8 cellular contexts compared by ENCODE assay signal in genomic region chr2:112583497-112584133, GRCh38. TPM values are rescaled to one million over a fixed set of nuclear protein-coding genes. Genes with fewer than 3 reads are reported as not detected.
DNase-seq lines count a peak whose midpoint lies in the region; ATAC-seq, FAIRE-seq and TF ChIP-seq lines count a peak whose summit lies in the region.

No MANE protein-coding gene starts in this region.

- H3K9ac ChIP-seq in kidney (ENCODE audit: low read length in 2 of 2) (peak overlapping the region; percentile 71 to 89), stomach smooth muscle (ENCODE audit: low read length in 2 of 2) (peak overlapping the region; percentile 78 to 93)

- FAIRE-seq in kidney (lab: Jason Lieb, UNC) = no peak

- H3K36me3 ChIP-seq in kidney (ENCODE audit: control insufficient read depth in 1 of 2, insufficient read depth in 2 of 2, low read length in 2 of 2) (peaks cover 2 to 11% of the 10 kb centered on the region in 2 donors), stomach smooth muscle (ENCODE audit: control insufficient read depth in 2 of 2, insufficient read depth in 2 of 2, low read length in 2 of 2) (peaks cover 10 to 15% of the 10 kb centered on the region in 2 donors)

- H3K9me3 ChIP-seq in kidney (ENCODE audit: control insufficient read depth in 1 of 2, low read length in 2 of 2) = no peaks in the 10 kb centered on the region
- no peaks in the 10 kb centered on the region for H3K9me3 ChIP-seq in stomach smooth muscle (ENCODE audit: control insufficient read depth in 2 of 2, low read length in 2 of 2)

- H3K4me3 ChIP-seq in GM12875 (ENCODE audit: low read depth, low read length) (peak overlapping the region; percentile 58), astrocyte of the spinal cord (ENCODE audit: low read depth, low read length) (peak overlapping the region; percentile 79), kidney (ENCODE audit: low read length in 2 of 2) (peak overlapping the region; percentile 93 to 97), stomach smooth muscle (ENCODE audit: low read length in 2 of 2) (peak overlapping the region; percentile 75 to 98)

- peak; percentile 47 for DNase-seq in NCI-H460 (ENCODE audit: extremely low read depth, low read depth)
- peak; percentile 10 for DNase-seq in astrocyte of the spinal cord (ENCODE audit: low read depth, low spot score)
- DNase-seq in kidney = no peak
- DNase-seq in OCI-M2 (lab: John Stamatoyannopoulos, UW; ENCODE audit: unreplicated experiment) = no peak
- DNase-seq in GOT3 (lab: John Stamatoyannopoulos, UW) = no peak

- H3K27ac ChIP-seq in kidney (ENCODE audit: low read depth in 2 of 2, low read length in 2 of 2) (peak overlapping the region; percentile 61 to 97), stomach smooth muscle (ENCODE audit: low read length) (peak overlapping the region; percentile 89)

- H3K4me1 ChIP-seq in kidney (ENCODE audit: control insufficient read depth in 1 of 2, insufficient read depth in 1 of 2, low read depth in 1 of 2, low read length in 2 of 2) = peaks cover 11 to 19% of the 10 kb centered on the region in 2 donors
- peaks cover 11% of the 10 kb centered on the region for H3K4me1 ChIP-seq in stomach smooth muscle (ENCODE audit: control insufficient read depth, insufficient read depth, low read length)

- TF ChIP-seq CTCF in GM12875 (IDR thresholded peaks at IDR 0.05; ENCODE audit: borderline replicate concordance, insufficient read depth, low read depth, low read length) (peak; percentile 20; the same call in 1 of the 2 replicates), astrocyte of the spinal cord (IDR thresholded peaks at IDR 0.05; ENCODE audit: low read depth, low read length) (no peak), kidney (IDR thresholded peaks at IDR 0.05; ENCODE audit: borderline replicate concordance, extremely low read depth, insufficient read depth) (peak; percentile 5)

- in situ Hi-C loops in astrocyte of the spinal cord (cut with HindIII; ENCODE audit: low sequenced_read_pairs) = no loop called here

- intact Hi-C loops in kidney (cut with DNase I) = no loop called here

- ATAC-seq in HG02763 (IDR thresholded peaks at IDR 0.05; ENCODE audit: unreplicated experiment) = no peak

- no peaks in the 10 kb centered on the region for H3K27me3 ChIP-seq in stomach smooth muscle (ENCODE audit: control insufficient read depth in 1 of 2, insufficient read depth in 2 of 2, low read length in 2 of 2)

RNA-seq across cellular contexts. Expression of gene CHCHD5, which starts 0.8 kb away (rescaled TPM):
- 30.7 and 31.3 TPM in 2 replicates for total RNA-seq in NCI-H460 (2014; rRNA removed; shearing (Covaris generic))
- polyA plus RNA-seq in NCI-H460 (2014; cell fraction: nucleus; rRNA removed) = 37.5 and 76.0 TPM in 2 replicates
- total RNA-seq in kidney = 39.6 TPM
- 104 TPM for polyA plus RNA-seq in kidney (ENCODE audit: insufficient read depth, low read depth, low replicate concordance)

RNA-seq across cellular contexts. Expression of gene POLR1B, which starts 41.4 kb away (rescaled TPM):
- total RNA-seq in NCI-H460 (2014; rRNA removed; shearing (Covaris generic)) = 35.9 and 43.0 TPM in 2 replicates
- polyA plus RNA-seq in NCI-H460 (2014; cell fraction: nucleus; rRNA removed) = 35.1 and 43.0 TPM in 2 replicates
- 24.4 TPM for total RNA-seq in kidney
- polyA plus RNA-seq in kidney (ENCODE audit: insufficient read depth, low read depth, low replicate concordance) = 6.0 TPM

Comparison
In these comparisons a context has a peak if more than half of its experiments do, and no peak if none do; other contexts are left out.
1. DNase-seq: peak in NCI-H460 (single experiment) and astrocyte of the spinal cord (single experiment); none in kidney (single experiment), OCI-M2 (single experiment) and GOT3 (single experiment).
2. Peak in every context shown above with its lines, with median percentiles within 50 percentile points of each other: H3K4me3 ChIP-seq.